Comparison of ENCODE assay signal across 8 cellular contexts in the genomic region with DNA sequence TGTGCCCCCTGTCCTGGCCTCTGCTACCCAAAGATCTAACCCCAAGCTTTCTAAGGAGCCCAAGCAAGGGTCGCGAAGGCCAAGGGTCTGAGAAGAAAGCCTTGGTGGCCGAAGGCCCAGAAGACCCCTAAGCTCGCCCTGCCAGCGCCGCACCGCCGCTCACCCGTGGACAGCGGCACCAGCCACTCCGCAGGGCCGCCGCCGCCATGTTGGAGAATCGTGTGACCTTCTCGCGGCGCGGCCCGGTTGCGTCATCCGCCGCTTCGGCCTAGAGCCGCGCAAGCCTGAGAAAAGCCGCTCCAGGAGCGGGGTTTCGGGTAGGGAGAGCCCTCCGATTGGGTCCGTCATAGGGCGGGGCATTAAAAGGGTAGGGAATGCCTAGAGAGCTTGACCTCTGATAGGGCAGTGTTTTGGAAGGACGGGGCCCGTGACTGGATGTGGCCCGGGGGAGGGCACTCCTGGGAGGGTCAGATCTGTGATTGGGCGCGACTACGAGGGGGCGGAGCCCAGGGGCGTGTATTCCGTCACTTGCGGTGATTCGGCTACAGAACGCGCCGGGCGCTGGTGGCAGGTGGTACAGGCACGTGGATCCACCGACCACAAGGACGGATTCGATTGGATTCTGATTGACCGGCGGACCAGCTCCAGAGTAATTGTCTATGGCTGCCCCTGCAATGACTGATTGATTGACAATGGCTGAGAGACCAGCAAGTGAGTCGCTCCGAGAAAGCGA.
DNase-seq lines count a peak whose midpoint lies in the region; ATAC-seq, FAIRE-seq and TF ChIP-seq lines count a peak whose summit lies in the region.

A gene with protein sequence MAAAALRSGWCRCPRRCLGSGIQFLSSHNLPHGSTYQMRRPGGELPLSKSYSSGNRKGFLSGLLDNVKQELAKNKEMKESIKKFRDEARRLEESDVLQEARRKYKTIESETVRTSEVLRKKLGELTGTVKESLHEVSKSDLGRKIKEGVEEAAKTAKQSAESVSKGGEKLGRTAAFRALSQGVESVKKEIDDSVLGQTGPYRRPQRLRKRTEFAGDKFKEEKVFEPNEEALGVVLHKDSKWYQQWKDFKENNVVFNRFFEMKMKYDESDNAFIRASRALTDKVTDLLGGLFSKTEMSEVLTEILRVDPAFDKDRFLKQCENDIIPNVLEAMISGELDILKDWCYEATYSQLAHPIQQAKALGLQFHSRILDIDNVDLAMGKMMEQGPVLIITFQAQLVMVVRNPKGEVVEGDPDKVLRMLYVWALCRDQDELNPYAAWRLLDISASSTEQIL (minus strand): TSS at position 223 of the 733 bp plus-strand sequence. CDS start 15 bp downstream, at position 208.

- TF ChIP-seq CTCF in AG09319 (IDR thresholded peaks at IDR 0.05; ENCODE audit: low read depth, low read length) = no peak

- DNase-seq in AG09319 (ENCODE audit: extremely low read depth, low read depth) (peak; percentile 98), NCI-H446 treated with DMSO at 0.1 percent for 48 hours (lab: John Stamatoyannopoulos, UW) (peak; percentile 99), cerebellar cortex (ENCODE audit: low spot score) (peak; percentile 100)
- DNase-seq in stimulated activated CD4-positive, alpha-beta T cell treated with anti-CD3 and anti-CD28 coated beads, Interleukin-12 subunit alpha, Interleukin-12 subunit beta, amount 100 ng/mL, for 4 hours = peak; percentile 97

- FAIRE-seq in islet of Langerhans (lab: Jason Lieb, UNC) = peak; percentile 97

- ATAC-seq in GM19035 (IDR thresholded peaks at IDR 0.05; ENCODE audit: unreplicated experiment) = peak; percentile 97
- peak; percentile 95 for ATAC-seq in HG03354 (IDR thresholded peaks at IDR 0.05; ENCODE audit: poor library complexity, severe bottlenecking, unreplicated experiment)
- ATAC-seq in activated CD4-positive, CD25-positive, alpha-beta regulatory T cell treated with anti-CD3 and anti-CD28 coated beads, Interleukin-2, amount 50 U/mL, for 24 hours = peak; percentile 98

Comparison
In these comparisons a context has a peak if more than half of its experiments do, and no peak if none do; other contexts are left out.
1. Peak in every context shown above with its lines: DNase-seq and ATAC-seq.